15 cellular contexts compared by ENCODE assay signal in genomic region chr1:234871710-234872262, GRCh38.
DNase-seq lines count a peak whose midpoint lies in the region; ATAC-seq and TF ChIP-seq lines count a peak whose summit lies in the region.
"Had no signal": no experiment of that assay in that cellular context is flagged by ENCODE, and none has a peak within 500 bp of the region (broad histone marks: within the 10 kb centered on the region; RNA-seq: fewer than 3 reads in every experiment).

No MANE protein-coding gene starts in this region.

- H3K36me3 Mint-ChIP-seq in activated naive CD4-positive, alpha-beta T cell treated with anti-CD3 and anti-CD28 coated beads, Interleukin-2, amount 50 U/mL, for 24 hours = no peaks in the 10 kb centered on the region
- H3K36me3 Mint-ChIP-seq in activated naive CD4-positive, alpha-beta T cell treated with anti-CD3 and anti-CD28 coated beads, Interleukin-2, amount 10 ng/mL, durations not matched to agents 7 days and 5 days = no peaks in the 10 kb centered on the region
- no peaks in the 10 kb centered on the region for H3K36me3 Mint-ChIP-seq in stimulated activated naive CD8-positive, alpha-beta T cell treated with anti-CD3 and anti-CD28 coated beads, Interleukin-15, Interleukin-2, amounts not matched to agents 100 ng/mL and 50 ng/mL, for 24 hours (ENCODE audit: low read depth)
- no peaks in the 10 kb centered on the region for H3K36me3 Mint-ChIP-seq in endothelial cell (ENCODE audit: low read depth, unreplicated experiment)
- H3K36me3 Mint-ChIP-seq: activated naive CD8-positive, alpha-beta T cell treated with anti-CD3 and anti-CD28 coated beads, Interleukin-2, amount 10 ng/mL, durations not matched to agents 7 days and 5 days; memory B cell had no signal

- H3K27me3 Mint-ChIP-seq in activated naive CD4-positive, alpha-beta T cell treated with anti-CD3 and anti-CD28 coated beads, Interleukin-2, amount 50 U/mL, for 24 hours = no peaks in the 10 kb centered on the region
- H3K27me3 Mint-ChIP-seq in activated naive CD4-positive, alpha-beta T cell treated with anti-CD3 and anti-CD28 coated beads, Interleukin-2, amount 10 ng/mL, durations not matched to agents 7 days and 5 days = peaks cover 9% of the 10 kb centered on the region
- no peaks in the 10 kb centered on the region for H3K27me3 Mint-ChIP-seq in stimulated activated naive CD8-positive, alpha-beta T cell treated with anti-CD3 and anti-CD28 coated beads, Interleukin-15, Interleukin-2, amounts not matched to agents 100 ng/mL and 50 ng/mL, for 24 hours
- H3K27me3 Mint-ChIP-seq in endothelial cell (ENCODE audit: unreplicated experiment) = peaks cover 2% of the 10 kb centered on the region
- H3K27me3 Mint-ChIP-seq: activated naive CD8-positive, alpha-beta T cell treated with anti-CD3 and anti-CD28 coated beads, Interleukin-2, amount 10 ng/mL, durations not matched to agents 7 days and 5 days; memory B cell had no signal

- H3K4me3 ChIP-seq in SJSA1 = no peak overlapping the region
- no peak overlapping the region for H3K4me3 ChIP-seq in fibroblast of villous mesenchyme (ENCODE audit: low read depth, low read length)
- H3K4me3 ChIP-seq: ovary, transverse colon had no signal

- H3K36me3 ChIP-seq in SJSA1 = no peaks in the 10 kb centered on the region
- H3K36me3 ChIP-seq: ovary, transverse colon had no signal

- H3K27ac Mint-ChIP-seq in activated naive CD4-positive, alpha-beta T cell treated with anti-CD3 and anti-CD28 coated beads, Interleukin-2, amount 50 U/mL, for 24 hours = peak overlapping the region; percentile 10
- H3K27ac Mint-ChIP-seq in activated naive CD4-positive, alpha-beta T cell treated with anti-CD3 and anti-CD28 coated beads, Interleukin-2, amount 10 ng/mL, durations not matched to agents 7 days and 5 days = no peak overlapping the region
- H3K27ac Mint-ChIP-seq in stimulated activated naive CD8-positive, alpha-beta T cell treated with anti-CD3 and anti-CD28 coated beads, Interleukin-15, Interleukin-2, amounts not matched to agents 100 ng/mL and 50 ng/mL, for 24 hours = peak overlapping the region; percentile 66
- H3K27ac Mint-ChIP-seq in endothelial cell (ENCODE audit: unreplicated experiment) = no peak overlapping the region
- H3K27ac Mint-ChIP-seq: activated naive CD8-positive, alpha-beta T cell treated with anti-CD3 and anti-CD28 coated beads, Interleukin-2, amount 10 ng/mL, durations not matched to agents 7 days and 5 days; memory B cell had no signal

- H3K27ac ChIP-seq in SJSA1 = peak overlapping the region; percentile 81
- H3K27ac ChIP-seq: ovary, RWPE1, transverse colon had no signal

- no peaks in the 10 kb centered on the region for H3K9me3 ChIP-seq in SJSA1 (replicated peaks)
- H3K9me3 ChIP-seq: ovary, transverse colon had no signal

- peaks cover 15% of the 10 kb centered on the region for H3K4me1 Mint-ChIP-seq in activated naive CD4-positive, alpha-beta T cell treated with anti-CD3 and anti-CD28 coated beads, Interleukin-2, amount 50 U/mL, for 24 hours
- H3K4me1 Mint-ChIP-seq in activated naive CD4-positive, alpha-beta T cell treated with anti-CD3 and anti-CD28 coated beads, Interleukin-2, amount 10 ng/mL, durations not matched to agents 7 days and 5 days = peaks cover 10% of the 10 kb centered on the region
- peaks cover 52% of the 10 kb centered on the region for H3K4me1 Mint-ChIP-seq in stimulated activated naive CD8-positive, alpha-beta T cell treated with anti-CD3 and anti-CD28 coated beads, Interleukin-15, Interleukin-2, amounts not matched to agents 100 ng/mL and 50 ng/mL, for 24 hours (ENCODE audit: low read depth)
- peaks cover 18% of the 10 kb centered on the region for H3K4me1 Mint-ChIP-seq in endothelial cell (ENCODE audit: unreplicated experiment)

- peaks cover 27% of the 10 kb centered on the region for H3K4me1 ChIP-seq in SJSA1 (replicated peaks)

- TF ChIP-seq CTCF in fibroblast of villous mesenchyme (IDR thresholded peaks at IDR 0.05; ENCODE audit: insufficient read depth, low read depth, low read length) (no peak), endothelial cell (IDR thresholded peaks at IDR 0.05; ENCODE audit: unreplicated experiment) (no peak)

- no peak overlapping the region for H3K4me3 Mint-ChIP-seq in activated naive CD4-positive, alpha-beta T cell treated with anti-CD3 and anti-CD28 coated beads, Interleukin-2, amount 50 U/mL, for 24 hours
- no peak overlapping the region for H3K4me3 Mint-ChIP-seq in activated naive CD4-positive, alpha-beta T cell treated with anti-CD3 and anti-CD28 coated beads, Interleukin-2, amount 10 ng/mL, durations not matched to agents 7 days and 5 days
- H3K4me3 Mint-ChIP-seq in stimulated activated naive CD8-positive, alpha-beta T cell treated with anti-CD3 and anti-CD28 coated beads, Interleukin-15, Interleukin-2, amounts not matched to agents 100 ng/mL and 50 ng/mL, for 24 hours = no peak overlapping the region
- no peak overlapping the region for H3K4me3 Mint-ChIP-seq in endothelial cell (ENCODE audit: unreplicated experiment)
- H3K4me3 Mint-ChIP-seq: activated naive CD8-positive, alpha-beta T cell treated with anti-CD3 and anti-CD28 coated beads, Interleukin-2, amount 10 ng/mL, durations not matched to agents 7 days and 5 days; memory B cell had no signal

- no peak for ATAC-seq in GM21737 (IDR thresholded peaks at IDR 0.05; ENCODE audit: unreplicated experiment)

- no peaks in the 10 kb centered on the region for H3K27me3 ChIP-seq in SJSA1 (replicated peaks)
- H3K27me3 ChIP-seq: ovary, transverse colon had no signal

- DNase-seq in activated naive CD4-positive, alpha-beta T cell treated with anti-CD3 and anti-CD28 coated beads, Interleukin-2, amount 10 ng/mL, durations not matched to agents 7 days and 5 days = no peak
- DNase-seq in SJSA1 (ENCODE audit: low read depth in 1 of 2, low spot score in 2 of 2) (peak; percentile 83 to 84), fibroblast of villous mesenchyme (ENCODE audit: low read depth) (peak; percentile 92), NCI-H345 (lab: John Stamatoyannopoulos, UW) (no peak), endothelial cell (ENCODE audit: low spot score) (no peak)
- DNase-seq: activated naive CD8-positive, alpha-beta T cell treated with anti-CD3 and anti-CD28 coated beads, Interleukin-2, amount 10 ng/mL, durations not matched to agents 7 days and 5 days; NCI-H1417; NCI-H510A treated with DMSO at 0.1 percent for 48 hours; ovary; transverse colon had no signal

- H3K9me3 Mint-ChIP-seq in activated naive CD4-positive, alpha-beta T cell treated with anti-CD3 and anti-CD28 coated beads, Interleukin-2, amount 50 U/mL, for 24 hours = no peaks in the 10 kb centered on the region
- H3K9me3 Mint-ChIP-seq in activated naive CD4-positive, alpha-beta T cell treated with anti-CD3 and anti-CD28 coated beads, Interleukin-2, amount 10 ng/mL, durations not matched to agents 7 days and 5 days = no peaks in the 10 kb centered on the region
- H3K9me3 Mint-ChIP-seq in stimulated activated naive CD8-positive, alpha-beta T cell treated with anti-CD3 and anti-CD28 coated beads, Interleukin-15, Interleukin-2, amounts not matched to agents 100 ng/mL and 50 ng/mL, for 24 hours = no peaks in the 10 kb centered on the region
- no peaks in the 10 kb centered on the region for H3K9me3 Mint-ChIP-seq in endothelial cell (ENCODE audit: unreplicated experiment)
- H3K9me3 Mint-ChIP-seq: activated naive CD8-positive, alpha-beta T cell treated with anti-CD3 and anti-CD28 coated beads, Interleukin-2, amount 10 ng/mL, durations not matched to agents 7 days and 5 days; memory B cell had no signal

- CTCF ChIA-PET in activated naive CD4-positive, alpha-beta T cell treated with anti-CD3 and anti-CD28 coated beads, Interleukin-2, amount 10 ng/mL, durations not matched to agents 7 days and 5 days (lab: Charles Lee) = no interaction called here

Comparison
In these comparisons a context has a peak if more than half of its experiments do, and no peak if none do; other contexts are left out.
1. H3K27ac Mint-ChIP-seq: peak in activated naive CD4-positive, alpha-beta T cell treated with anti-CD3 and anti-CD28 coated beads, Interleukin-2, amount 50 U/mL, for 24 hours (single experiment) and stimulated activated naive CD8-positive, alpha-beta T cell treated with anti-CD3 and anti-CD28 coated beads, Interleukin-15, Interleukin-2, amounts not matched to agents 100 ng/mL and 50 ng/mL, for 24 hours (single experiment); none in activated naive CD4-positive, alpha-beta T cell treated with anti-CD3 and anti-CD28 coated beads, Interleukin-2, amount 10 ng/mL, durations not matched to agents 7 days and 5 days (single experiment) and endothelial cell (single experiment).
2. DNase-seq: peak in SJSA1 (2 of 2) and fibroblast of villous mesenchyme (single experiment); none in activated naive CD4-positive, alpha-beta T cell treated with anti-CD3 and anti-CD28 coated beads, Interleukin-2, amount 10 ng/mL, durations not matched to agents 7 days and 5 days (single experiment), NCI-H345 (single experiment) and endothelial cell (single experiment).